Comparison of ENCODE assay signal across 28 cellular contexts in genomic region chr6:44514576-44515193, GRCh38.
"Had no signal": no experiment of that assay in that cellular context is flagged by ENCODE, and none has a peak within 500 bp of the region (broad histone marks: within the 10 kb centered on the region; RNA-seq: fewer than 3 reads in every experiment).

No MANE protein-coding gene starts in this region.

- H3K9me3 ChIP-seq: body of pancreas, SJCRH30, SK-N-SH had no signal

- DNase-seq: activated CD4-positive, alpha-beta T cell treated with anti-CD3 and anti-CD28 coated beads for 4 hours; activated CD8-positive, alpha-beta T cell treated with anti-CD3 and anti-CD28 coated beads for 36 hours; activated naive CD4-positive, alpha-beta T cell treated with Interleukin-2 at 50 U/mL for 16 hours; activated naive CD8-positive, alpha-beta T cell treated with anti-CD3 and anti-CD28 coated beads, Interleukin-2, amount 50 U/mL, for 24 hours; activated T-cell treated with anti-CD3 and anti-CD28 coated beads, Interleukin-2, amount 50 U/mL, for 24 hours; amniotic stem cell; body of pancreas; central memory CD4-positive, alpha-beta T cell; MG63; MV-4-11; NCI-H1105; NCI-H1436 treated with DMSO at 0.1 percent for 48 hours; NCI-H187; NCI-H2081; NCI-H510A treated with DMSO at 0.1 percent for 48 hours; NCI-H69; NK-92 treated with Interleukin-12 subunit alpha and Interleukin-12 subunit beta, amount 100 ng/mL, for 24 hours; OCI-M1; Right ventricle myocardium superior; RPMI8226; SJCRH30; SK-N-SH; T-helper 1 cell had no signal

- H3K4me2 ChIP-seq: KMS-11, SK-N-SH had no signal

- H3K4me1 ChIP-seq: ascending aorta, body of pancreas, SJCRH30 had no signal

- H3K9ac ChIP-seq: KMS-11, SK-N-SH had no signal

- H3K27me3 ChIP-seq: ascending aorta, body of pancreas, SJCRH30 had no signal

- ATAC-seq: activated CD8-positive, alpha-beta T cell treated with anti-CD3 and anti-CD28 coated beads for 36 hours; activated naive CD4-positive, alpha-beta T cell treated with anti-CD3 and anti-CD28 coated beads, Interleukin-2, amount 50 U/mL, for 72 hours; activated naive CD8-positive, alpha-beta T cell treated with anti-CD3 and anti-CD28 coated beads, Interleukin-2, amount 50 U/mL, for 24 hours; body of pancreas; Panc1 had no signal

- H3K36me3 ChIP-seq: ascending aorta, MG63, SJCRH30 had no signal

- H3K27ac ChIP-seq: ascending aorta, body of pancreas, KMS-11, SJCRH30, VCaP had no signal

- H3K4me3 ChIP-seq: ascending aorta, body of pancreas, MG63, SJCRH30 had no signal
